ENCODE assay signal across 25 cellular contexts in the genomic region with DNA sequence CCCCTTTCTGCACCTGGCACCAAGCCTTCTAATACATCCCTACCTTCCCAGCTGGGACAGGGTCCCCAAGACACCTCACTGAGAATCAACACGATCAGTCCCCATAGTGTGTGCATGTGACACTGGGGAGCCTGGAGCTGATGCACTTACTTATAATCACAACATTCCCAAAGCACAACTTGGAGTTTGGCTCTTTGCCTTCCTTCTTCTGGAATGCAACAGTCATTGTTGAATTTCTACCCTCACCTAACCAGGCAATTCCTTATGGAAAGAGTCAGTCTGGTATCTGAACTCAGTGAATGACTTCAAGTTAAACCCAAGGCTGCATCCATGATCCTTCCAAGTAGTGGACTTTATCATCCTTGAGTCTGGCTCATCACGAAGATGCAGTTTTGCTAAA.
"Had no signal": no experiment of that assay in that cellular context is flagged by ENCODE, and none has a peak within 500 bp of the region (broad histone marks: within the 10 kb centered on the region; RNA-seq: fewer than 3 reads in every experiment).

No MANE protein-coding gene starts in this region.

- H3K4me3 ChIP-seq: lower lobe of right lung, mucosa of descending colon, prostate gland, right atrium auricular region, smooth muscle cell, suprapubic skin, transverse colon, upper lobe of right lung, uterus had no signal

- H3K27ac ChIP-seq: lower lobe of right lung, parathyroid adenoma, prostate gland, right atrium auricular region, suprapubic skin, transverse colon, upper lobe of right lung, uterus had no signal

- H3K27me3 ChIP-seq: right atrium auricular region, suprapubic skin, transverse colon, upper lobe of right lung, uterus had no signal

- DNase-seq: cortex of kidney; effector memory CD8-positive, alpha-beta T cell; foreskin melanocyte; hypothalamus; immature natural killer cell; islet precursor cell; kidney glomerular epithelial cell; left ventricle myocardium superior; lower lobe of right lung; mucosa of descending colon; naive B cell; stimulated activated CD4-positive, alpha-beta T cell treated with anti-CD3 and anti-CD28 coated beads, Interleukin-12 subunit alpha, Interleukin-12 subunit beta, amount 100 ng/mL, for 4 hours; stimulated activated CD4-positive, alpha-beta T cell treated with anti-CD3 and anti-CD28 coated beads, Interleukin-1b, Interleukin-23, amount 100 ng/mL, for 48 hours; stimulated activated CD4-positive, alpha-beta T cell treated with anti-CD3 and anti-CD28 coated beads, Interleukin-4, amount 100 ng/mL, for 1 hour; stimulated activated CD8-positive, alpha-beta memory T cell treated with anti-CD3 and anti-CD28 coated beads, Interleukin-4, amount 100 ng/mL, for 48 hours; stimulated activated naive CD4-positive, alpha-beta T cell; stimulated activated naive CD8-positive, alpha-beta T cell treated with anti-CD3 and anti-CD28 coated beads, Interleukin-15, amount 100 ng/mL, for 72 hours; transverse colon; upper lobe of right lung; uterus had no signal

- H3K36me3 ChIP-seq: lower lobe of right lung, prostate gland, right atrium auricular region, suprapubic skin, transverse colon, upper lobe of right lung, uterus had no signal
